ENCODE assay signal across 10 cellular contexts in genomic region chr15:99181544-99181943, GRCh38.
DNase-seq lines count a peak whose midpoint lies in the region; ATAC-seq and TF ChIP-seq lines count a peak whose summit lies in the region.
"Had no signal": no experiment of that assay in that cellular context is flagged by ENCODE, and none has a peak within 500 bp of the region (broad histone marks: within the 10 kb centered on the region; RNA-seq: fewer than 3 reads in every experiment).

No MANE protein-coding gene starts in this region.

- H3K9ac ChIP-seq in BLaER1 = no peak overlapping the region

- no peaks in the 10 kb centered on the region for H3K36me3 Mint-ChIP-seq in activated CD4-positive, alpha-beta T cell treated with anti-CD3 and anti-CD28 coated beads, Interleukin-2, amount 10 ng/mL, durations not matched to agents 7 days and 5 days (ENCODE audit: low read depth)

- H3K4me1 Mint-ChIP-seq in activated CD4-positive, alpha-beta T cell treated with anti-CD3 and anti-CD28 coated beads, Interleukin-2, amount 10 ng/mL, durations not matched to agents 7 days and 5 days = no peaks in the 10 kb centered on the region
- H3K4me1 Mint-ChIP-seq: B cell had no signal

- no peaks in the 10 kb centered on the region for H3K9me3 ChIP-seq in BLaER1
- H3K9me3 ChIP-seq in cardiac muscle cell (ENCODE audit: low read depth) = no peaks in the 10 kb centered on the region

- CTCF ChIA-PET in activated CD4-positive, alpha-beta T cell treated with anti-CD3 and anti-CD28 coated beads, Interleukin-2, amount 10 ng/mL, durations not matched to agents 7 days and 5 days (lab: Charles Lee) = no interaction called here

- H3K4me3 Mint-ChIP-seq in activated CD4-positive, alpha-beta T cell treated with anti-CD3 and anti-CD28 coated beads, Interleukin-2, amount 10 ng/mL, durations not matched to agents 7 days and 5 days = no peak overlapping the region
- H3K4me3 Mint-ChIP-seq: B cell had no signal

- H3K27ac Mint-ChIP-seq in activated CD4-positive, alpha-beta T cell treated with anti-CD3 and anti-CD28 coated beads, Interleukin-2, amount 10 ng/mL, durations not matched to agents 7 days and 5 days = no peak overlapping the region
- H3K27ac Mint-ChIP-seq: B cell had no signal

- peaks cover 16% of the 10 kb centered on the region for H3K4me1 ChIP-seq in BLaER1
- H3K4me1 ChIP-seq in cardiac muscle cell (ENCODE audit: low read depth) = peaks cover 33% of the 10 kb centered on the region

- no peaks in the 10 kb centered on the region for H3K9me3 Mint-ChIP-seq in activated CD4-positive, alpha-beta T cell treated with anti-CD3 and anti-CD28 coated beads, Interleukin-2, amount 10 ng/mL, durations not matched to agents 7 days and 5 days

- DNase-seq in cardiac muscle cell (ENCODE audit: low read depth in 1 of 2, low spot score in 1 of 2) = peak; percentile 26 to 48
- DNase-seq in omental fat pad (ENCODE audit: low spot score) = no peak
- DNase-seq in mesenteric fat pad (ENCODE audit: low spot score) = no peak
- DNase-seq in activated CD4-positive, alpha-beta T cell treated with anti-CD3 and anti-CD28 coated beads, Interleukin-2, amount 10 ng/mL, durations not matched to agents 7 days and 5 days = no peak
- DNase-seq: activated gamma-delta T cell treated with Interleukin-2 at 50 U/mL for 16 hours had no signal

- no peaks in the 10 kb centered on the region for H4K20me1 ChIP-seq in BLaER1

- no peaks in the 10 kb centered on the region for H3K27me3 ChIP-seq in BLaER1
- no peaks in the 10 kb centered on the region for H3K27me3 ChIP-seq in cardiac muscle cell

- H3K4me3 ChIP-seq in BLaER1 (no peak overlapping the region), cardiac muscle cell (no peak overlapping the region)

- H3K4me2 ChIP-seq in BLaER1 = peak overlapping the region; percentile 32

- TF ChIP-seq CTCF in VCaP (conservative IDR thresholded peaks at IDR 0.05) = no peak
- TF ChIP-seq CTCF in cardiac muscle cell (IDR thresholded peaks at IDR 0.05; ENCODE audit: low read depth, low read length) = no peak
- TF ChIP-seq CTCF in omental fat pad (IDR thresholded peaks at IDR 0.05) = no peak

- POLR2A ChIA-PET in activated CD4-positive, alpha-beta T cell treated with anti-CD3 and anti-CD28 coated beads, Interleukin-2, amount 10 ng/mL, durations not matched to agents 7 days and 5 days (lab: Charles Lee) = no interaction called here

- ATAC-seq in omental fat pad (ENCODE audit: low FRiP score) (peak; percentile 32), HG02840 (IDR thresholded peaks at IDR 0.05; ENCODE audit: low FRiP score, unreplicated experiment) (no peak), GM18868 (IDR thresholded peaks at IDR 0.05; ENCODE audit: unreplicated experiment) (no peak)

- H3K27me3 Mint-ChIP-seq in activated CD4-positive, alpha-beta T cell treated with anti-CD3 and anti-CD28 coated beads, Interleukin-2, amount 10 ng/mL, durations not matched to agents 7 days and 5 days = no peaks in the 10 kb centered on the region
- H3K27me3 Mint-ChIP-seq: B cell had no signal

- H3K36me3 ChIP-seq in BLaER1 (no peaks in the 10 kb centered on the region), cardiac muscle cell (no peaks in the 10 kb centered on the region)

- H3K27ac ChIP-seq in BLaER1 = no peak overlapping the region
- peak overlapping the region; percentile 25; the same call in 1 of the 2 replicates for H3K27ac ChIP-seq in VCaP
- peak overlapping the region; percentile 70 for H3K27ac ChIP-seq in cardiac muscle cell

Comparison
In these comparisons a context has a peak if more than half of its experiments do, and no peak if none do; other contexts are left out.
1. DNase-seq: peak in cardiac muscle cell (2 of 2); none in omental fat pad (single experiment), mesenteric fat pad (single experiment) and activated CD4-positive, alpha-beta T cell treated with anti-CD3 and anti-CD28 coated beads, Interleukin-2, amount 10 ng/mL, durations not matched to agents 7 days and 5 days (single experiment).